Comparison of ENCODE assay signal across 8 cellular contexts in genomic region chr6:97497713-97498331, GRCh38.
DNase-seq lines count a peak whose midpoint lies in the region; ATAC-seq lines count a peak whose summit lies in the region.

No MANE protein-coding gene starts in this region.

- H3K27me3 ChIP-seq in effector memory CD4-positive, alpha-beta T cell (replicated peaks; ENCODE audit: control insufficient read depth, insufficient read depth, low read length, poor library complexity, severe bottlenecking): no peaks in the 10 kb centered on the region
- H3K27me3 ChIP-seq in mesendoderm (ENCODE audit: insufficient read depth, low read length, poor library complexity): no peaks in the 10 kb centered on the region

- H2BK15ac ChIP-seq in mesendoderm (replicated peaks; ENCODE audit: low read depth): no peak overlapping the region

- no peak overlapping the region for H3K4ac ChIP-seq in mesendoderm (ENCODE audit: low read depth, low read length)

- no peak overlapping the region for H3K27ac ChIP-seq in effector memory CD4-positive, alpha-beta T cell (ENCODE audit: insufficient read depth, low read length, poor library complexity, severe bottlenecking)
- H3K27ac ChIP-seq in mesendoderm (ENCODE audit: low read depth, low read length): no peak overlapping the region

- no peaks in the 10 kb centered on the region for H3K79me2 ChIP-seq in mesendoderm (ENCODE audit: control insufficient read depth, insufficient read depth, low read length)

- no CpG with 5 or more reads among the region's 4 CpGs for WGBS in mesendoderm (ENCODE audit: extremely low coverage, insufficient coverage, low lambda C conversion rate)

- H2BK5ac ChIP-seq in mesendoderm (ENCODE audit: low read length): no peak overlapping the region

- no peak overlapping the region for H3K18ac ChIP-seq in mesendoderm (ENCODE audit: low read length)

- H3K4me1 ChIP-seq in effector memory CD4-positive, alpha-beta T cell (ENCODE audit: control insufficient read depth, insufficient read depth, low read length, poor library complexity, severe bottlenecking): no peaks in the 10 kb centered on the region
- H3K4me1 ChIP-seq in mesendoderm (ENCODE audit: control insufficient read depth, low read depth, low read length): no peaks in the 10 kb centered on the region

- no peaks in the 10 kb centered on the region for H3K36me3 ChIP-seq in effector memory CD4-positive, alpha-beta T cell (ENCODE audit: control insufficient read depth, insufficient read depth, low read length)
- no peaks in the 10 kb centered on the region for H3K36me3 ChIP-seq in mesendoderm (ENCODE audit: control insufficient read depth, insufficient read depth, low read length)

- H3K79me1 ChIP-seq in mesendoderm (ENCODE audit: low read length): no peaks in the 10 kb centered on the region

- no peak overlapping the region for H2AK5ac ChIP-seq in mesendoderm (ENCODE audit: low read length)

- no peak overlapping the region for H2BK120ac ChIP-seq in mesendoderm (ENCODE audit: low read depth, low read length)

- H3K56ac ChIP-seq in mesendoderm (ENCODE audit: low read length): no peak overlapping the region

- DNase-seq in DMS 273 treated with DMSO at 0.1 percent for 48 hours (lab: John Stamatoyannopoulos, UW): peak; percentile 45
- peak; percentile 90 for DNase-seq in NCI-H69 (lab: John Stamatoyannopoulos, UW)
- peak; percentile 55 to 64 for DNase-seq in activated CD4-positive, alpha-beta T cell treated with anti-CD3 and anti-CD28 coated beads, Interleukin-2, amount 50 U/mL, for 48 hours
- DNase-seq in effector memory CD4-positive, alpha-beta T cell: peak; percentile 4 to 36 (median 7)
- DNase-seq in mesendoderm: peak; percentile 73
- DNase-seq in stimulated activated CD8-positive, alpha-beta memory T cell treated with anti-CD3 and anti-CD28 coated beads, Interleukin-4, amount 100 ng/mL, for 48 hours: peak; percentile 69

- H3K23ac ChIP-seq in mesendoderm (ENCODE audit: low read length): no peak overlapping the region

- H3K4me2 ChIP-seq in mesendoderm (ENCODE audit: low read length): no peak overlapping the region

- H3K4me3 ChIP-seq in effector memory CD4-positive, alpha-beta T cell (ENCODE audit: insufficient read depth, low read depth, low read length, poor library complexity, severe bottlenecking): no peak overlapping the region
- no peak overlapping the region for H3K4me3 ChIP-seq in mesendoderm (ENCODE audit: low read length)

- H3K9ac ChIP-seq in mesendoderm (ENCODE audit: low read length): no peak overlapping the region

- H3K9me3 ChIP-seq in effector memory CD4-positive, alpha-beta T cell (ENCODE audit: control insufficient read depth, low read length): no peaks in the 10 kb centered on the region

- H4K8ac ChIP-seq in mesendoderm (ENCODE audit: low read depth, low read length): no peak overlapping the region

- no peak overlapping the region for H4K5ac ChIP-seq in mesendoderm (ENCODE audit: low read length)

- ATAC-seq in GM21367 (IDR thresholded peaks at IDR 0.05; ENCODE audit: unreplicated experiment) (peak; percentile 99), HG03575 (IDR thresholded peaks at IDR 0.05; ENCODE audit: extremely low read depth, insufficient number of reproducible peaks, low FRiP score, unreplicated experiment) (peak; percentile 81)

Comparison
In these comparisons a context has a peak if more than half of its experiments do, and no peak if none do; other contexts are left out.
1. DNase-seq: peak in every context shown above with its lines; median percentile 90 in NCI-H69; 73 in mesendoderm; 69 in stimulated activated CD8-positive, alpha-beta memory T cell treated with anti-CD3 and anti-CD28 coated beads, Interleukin-4, amount 100 ng/mL, for 48 hours; 60 in activated CD4-positive, alpha-beta T cell treated with anti-CD3 and anti-CD28 coated beads, Interleukin-2, amount 50 U/mL, for 48 hours; 45 in DMS 273 treated with DMSO at 0.1 percent for 48 hours; 7 in effector memory CD4-positive, alpha-beta T cell.